ENCODE assay signal across 28 cellular contexts in genomic region chr20:60371456-60371855, GRCh38.
"Had no signal": no experiment of that assay in that cellular context is flagged by ENCODE, and none has a peak within 500 bp of the region (broad histone marks: within the 10 kb centered on the region; RNA-seq: fewer than 3 reads in every experiment).

No MANE protein-coding gene starts in this region.

- H3K27ac ChIP-seq: ascending aorta, body of pancreas, SK-N-MC had no signal

- H3K36me3 ChIP-seq: ascending aorta had no signal

- H3K27me3 ChIP-seq: ascending aorta, body of pancreas had no signal

- DNase-seq: activated CD4-positive, alpha-beta T cell treated with anti-CD3 and anti-CD28 coated beads, Interleukin-2, amount 50 U/mL, for 1 hour; activated CD4-positive, CD25-positive, alpha-beta regulatory T cell; activated CD8-positive, alpha-beta memory T cell treated with anti-CD3 and anti-CD28 coated beads, Interleukin-2, amount 50 U/mL, for 4 hours; activated CD8-positive, alpha-beta T cell treated with anti-CD3 and anti-CD28 coated beads for 36 hours; activated naive CD4-positive, alpha-beta T cell treated with anti-CD3 and anti-CD28 coated beads, Interleukin-2, amount 50 U/mL, for 16 hours; activated T-cell treated with anti-CD3 and anti-CD28 coated beads, Interleukin-2, amount 50 U/mL, for 72 hours; body of pancreas; central memory CD4-positive, alpha-beta T cell; Kasumi-1; KBM-7; NCI-H1105; NCI-H1930; NCI-H2171; NCI-H2227 treated with DMSO at 0.1 percent for 48 hours; NCI-H446 treated with DMSO at 0.1 percent for 48 hours; NCI-H524 treated with DMSO at 0.1 percent for 48 hours; NK-92 treated with Interleukin-12 subunit alpha and Interleukin-12 subunit beta, amount 100 ng/mL, for 24 hours; OCI-M1; RPMI8226; T-cell; T-helper 2 cell; T1000 had no signal

- FAIRE-seq: bronchial epithelial cell, TTC549 had no signal

- H3K4me1 ChIP-seq: ascending aorta, body of pancreas had no signal

- ATAC-seq: activated CD8-positive, alpha-beta T cell treated with anti-CD3 and anti-CD28 coated beads for 36 hours; activated T-cell treated with anti-CD3 and anti-CD28 coated beads, Interleukin-2, amount 50 U/mL, for 72 hours; body of pancreas; Panc1; Right ventricle myocardium inferior; T-cell had no signal

- H3K9me3 ChIP-seq: ascending aorta had no signal

- H3K4me3 ChIP-seq: ascending aorta, body of pancreas, SK-N-MC had no signal
